In the genomic region with DNA sequence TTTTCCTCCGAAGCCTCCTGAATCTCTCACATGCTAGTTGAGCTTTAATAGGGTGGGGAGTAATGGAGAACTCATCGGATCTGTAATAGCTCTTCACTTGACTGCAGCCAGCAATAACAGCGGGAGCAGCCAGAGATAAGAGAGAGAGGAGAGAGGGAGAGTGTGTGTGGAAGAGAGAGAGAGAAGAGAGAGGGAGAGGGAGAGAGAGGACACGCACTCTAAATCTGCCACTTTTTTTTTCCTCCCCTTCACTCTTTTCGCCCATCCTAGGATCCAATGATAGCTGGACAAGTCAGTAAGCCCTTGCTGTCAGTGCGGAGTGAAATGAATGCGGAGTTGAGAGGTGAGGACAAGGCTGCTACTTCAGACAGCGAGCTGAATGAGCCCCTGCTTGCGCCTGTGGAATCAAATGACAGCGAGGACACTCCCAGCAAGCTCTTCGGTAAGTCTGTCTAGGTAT, we compare ENCODE assay signal across 9 cellular contexts.
DNase-seq lines count a peak whose midpoint lies in the region; ATAC-seq, FAIRE-seq and TF ChIP-seq lines count a peak whose summit lies in the region.
"Had no signal": no experiment of that assay in that cellular context is flagged by ENCODE, and none has a peak within 500 bp of the region (broad histone marks: within the 10 kb centered on the region; RNA-seq: fewer than 3 reads in every experiment).

No MANE protein-coding gene starts in this region.

- TF ChIP-seq CTCF in astrocyte (IDR thresholded peaks at IDR 0.05; ENCODE audit: insufficient read depth, low read depth, low read length): no peak
- no peak for TF ChIP-seq CTCF in ovary (IDR thresholded peaks at IDR 0.05)

- intact Hi-C loops in ovary (cut with DNase I): no loop called here

- no peak for ATAC-seq in GM19397 (IDR thresholded peaks at IDR 0.05; ENCODE audit: unreplicated experiment)

- H3K27ac Mint-ChIP-seq in astrocyte (ENCODE audit: unreplicated experiment): no peak overlapping the region

- H3K27ac ChIP-seq in astrocyte (ENCODE audit: low read depth, low read length) (no peak overlapping the region), iPS-20b (ENCODE audit: low read length) (no peak overlapping the region), skeletal muscle tissue (ENCODE audit: low read depth, low read length) (no peak overlapping the region), ovary (no peak overlapping the region)

- H3K27me3 ChIP-seq in astrocyte (ENCODE audit: insufficient read depth, low read length) (peaks cover 2% of the 10 kb centered on the region), iPS-20b (ENCODE audit: insufficient read depth, low read length) (peaks cover 5% of the 10 kb centered on the region; the same call in 1 of the 2 replicates), skeletal muscle tissue (ENCODE audit: control insufficient read depth in 3 of 3, insufficient read depth in 3 of 3, low read length in 3 of 3) (peaks cover 0 to 8% (median 5%) of the 10 kb centered on the region in 3 donors), ovary (no peaks in the 10 kb centered on the region)

- peaks cover 16% of the 10 kb centered on the region for H3K4me1 Mint-ChIP-seq in astrocyte (ENCODE audit: low read depth, unreplicated experiment)

- H3K9ac ChIP-seq in astrocyte (ENCODE audit: low read length) (peak overlapping the region; percentile 33), iPS-20b (ENCODE audit: low read depth, low read length) (no peak overlapping the region), skeletal muscle tissue (ENCODE audit: low read depth in 1 of 3, low read length in 3 of 3) (peak overlapping the region in 1 of 3 donors; percentile 62)
- H3K9ac ChIP-seq: SK-N-SH had no signal

- TF ChIP-seq POLR2A in ovary (IDR thresholded peaks at IDR 0.05): no peak

- H3K9me3 Mint-ChIP-seq in astrocyte (ENCODE audit: unreplicated experiment): no peaks in the 10 kb centered on the region

- no peak for FAIRE-seq in astrocyte (lab: Jason Lieb, UNC)

- H3K36me3 ChIP-seq in astrocyte (ENCODE audit: insufficient read depth, low read length) (no peaks in the 10 kb centered on the region), iPS-20b (ENCODE audit: insufficient read depth, low read depth, low read length) (no peaks in the 10 kb centered on the region), skeletal muscle tissue (ENCODE audit: control insufficient read depth in 3 of 3, insufficient read depth in 3 of 3, low read length in 3 of 3) (no peaks in the 10 kb centered on the region), ovary (no peaks in the 10 kb centered on the region)

- no peaks in the 10 kb centered on the region for H3K36me3 Mint-ChIP-seq in astrocyte (ENCODE audit: low read depth, unreplicated experiment)

- peak overlapping the region; percentile 83 for H3K4me2 ChIP-seq in astrocyte (ENCODE audit: low read length)
- H3K4me2 ChIP-seq: SK-N-SH had no signal

- DNase-seq in NCI-H1092 (lab: John Stamatoyannopoulos, UW) (peak; percentile 87), astrocyte (ENCODE audit: low read depth) (peak; percentile 2), T-helper 9 cell (no peak), ovary (no peak)
- DNase-seq in stimulated activated CD4-positive, alpha-beta T cell treated with anti-CD3 and anti-CD28 coated beads, Interleukin-12 subunit alpha, Interleukin-12 subunit beta, amount 100 ng/mL, for 4 hours: no peak
- DNase-seq: SK-N-SH had no signal

- peak overlapping the region; percentile 80 for H2AFZ ChIP-seq in astrocyte (ENCODE audit: low read depth, low read length)

- 6 to 12% (median 9%) methylated on average over 11 of the region's 11 CpGs for WGBS in ovary, 3 donors

- H3K9me3 ChIP-seq in astrocyte (ENCODE audit: insufficient read depth, low read depth, low read length) (no peaks in the 10 kb centered on the region), iPS-20b (ENCODE audit: insufficient read depth, low read depth, low read length) (no peaks in the 10 kb centered on the region), skeletal muscle tissue (ENCODE audit: control insufficient read depth in 3 of 3, low read length in 3 of 3) (no peaks in the 10 kb centered on the region), ovary (no peaks in the 10 kb centered on the region)
- H3K9me3 ChIP-seq: SK-N-SH had no signal

- no peaks in the 10 kb centered on the region for H3K27me3 Mint-ChIP-seq in astrocyte (ENCODE audit: low read depth, unreplicated experiment)

- H3K4me3 Mint-ChIP-seq in astrocyte (ENCODE audit: unreplicated experiment): peak overlapping the region; percentile 73

- H3K4me3 ChIP-seq in astrocyte (ENCODE audit: insufficient read depth, low read depth, low read length) (peak overlapping the region; percentile 34), iPS-20b (ENCODE audit: low read length) (peak overlapping the region; percentile 64), skeletal muscle tissue (ENCODE audit: low read length in 3 of 3) (peak overlapping the region in 2 of 3 donors; percentile 20 to 22), ovary (no peak overlapping the region)

- H4K20me1 ChIP-seq in astrocyte (ENCODE audit: insufficient read depth, low read length): no peaks in the 10 kb centered on the region

- TF ChIP-seq EP300 in ovary (IDR thresholded peaks at IDR 0.05): no peak

- H3K4me1 ChIP-seq in astrocyte (ENCODE audit: insufficient read depth, low read length) (no peaks in the 10 kb centered on the region), iPS-20b (ENCODE audit: insufficient read depth, low read length) (peaks cover 17% of the 10 kb centered on the region), skeletal muscle tissue (ENCODE audit: control insufficient read depth in 3 of 3, insufficient read depth in 3 of 3, low read length in 3 of 3) (peaks cover 0 to 5% (median 0%) of the 10 kb centered on the region in 3 donors), ovary (ENCODE audit: insufficient read depth) (no peaks in the 10 kb centered on the region)

- H3K79me2 ChIP-seq in astrocyte (ENCODE audit: insufficient read depth, low read length): no peaks in the 10 kb centered on the region

Comparison
In these comparisons a context has a peak if more than half of its experiments do, and no peak if none do; other contexts are left out.
1. DNase-seq: peak in NCI-H1092 (single experiment) and astrocyte (single experiment); none in T-helper 9 cell (single experiment), stimulated activated CD4-positive, alpha-beta T cell treated with anti-CD3 and anti-CD28 coated beads, Interleukin-12 subunit alpha, Interleukin-12 subunit beta, amount 100 ng/mL, for 4 hours (single experiment) and ovary (0 of 5).